1 cellular context compared by ENCODE assay signal in the genomic region with DNA sequence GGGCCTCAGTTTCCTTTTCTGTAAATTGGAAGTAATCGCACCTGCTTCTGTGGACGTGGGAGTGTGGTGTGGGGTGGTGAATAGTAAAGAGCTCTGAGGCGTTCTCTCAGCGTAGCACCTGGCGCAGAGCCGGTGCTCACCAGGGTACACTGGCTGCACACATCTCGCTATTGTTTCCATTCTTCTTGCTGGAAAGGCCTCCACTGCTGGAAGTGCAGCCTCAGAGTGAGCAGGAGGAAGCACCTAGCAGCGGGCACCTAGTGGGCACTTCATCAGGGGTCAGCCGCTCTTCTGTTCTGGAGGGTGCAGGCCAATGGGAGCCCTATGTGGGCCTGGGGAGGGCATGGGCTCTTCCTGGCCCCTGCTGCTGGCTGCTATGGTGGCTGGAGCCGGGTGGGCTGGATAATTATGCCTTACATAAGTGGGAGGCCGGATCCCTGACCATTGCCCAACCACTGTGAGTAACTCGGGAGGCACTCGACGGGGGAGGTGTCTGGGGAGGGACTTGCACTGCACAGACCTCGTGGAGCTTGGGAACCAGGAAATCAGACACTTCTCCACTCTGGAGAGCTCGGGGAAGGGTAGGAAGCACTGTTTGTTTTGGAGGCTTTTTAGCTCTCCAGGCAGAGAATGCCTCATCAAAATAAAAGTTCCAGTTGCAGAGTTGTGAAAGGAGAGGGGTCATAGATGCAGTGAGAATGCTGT.
TF ChIP-seq lines count a peak whose summit lies in the region.

No MANE protein-coding gene starts in this region.

TF ChIP-seq in SK-N-SH, 30 proteins besides CTCF, POLR2A, EP300 and RAD21 (continued from another document):
- TF ChIP-seq, protein P1, sequence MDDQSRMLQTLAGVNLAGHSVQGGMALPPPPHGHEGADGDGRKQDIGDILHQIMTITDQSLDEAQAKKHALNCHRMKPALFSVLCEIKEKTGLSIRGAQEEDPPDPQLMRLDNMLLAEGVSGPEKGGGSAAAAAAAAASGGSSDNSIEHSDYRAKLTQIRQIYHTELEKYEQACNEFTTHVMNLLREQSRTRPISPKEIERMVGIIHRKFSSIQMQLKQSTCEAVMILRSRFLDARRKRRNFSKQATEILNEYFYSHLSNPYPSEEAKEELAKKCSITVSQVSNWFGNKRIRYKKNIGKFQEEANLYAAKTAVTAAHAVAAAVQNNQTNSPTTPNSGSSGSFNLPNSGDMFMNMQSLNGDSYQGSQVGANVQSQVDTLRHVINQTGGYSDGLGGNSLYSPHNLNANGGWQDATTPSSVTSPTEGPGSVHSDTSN (IDR thresholded peaks at IDR 0.05), result peak; percentile 22; the same call in 1 of the 2 replicates
- TF ChIP-seq FOXJ3 (CRISPR knock-in tag; IDR thresholded peaks at IDR 0.05), result no peak
- TF ChIP-seq CHD2 (IDR thresholded peaks at IDR 0.05; ENCODE audit: low read length, partially characterized antibody), result no peak
- TF ChIP-seq SMC3 (IDR thresholded peaks at IDR 0.05; ENCODE audit: low read depth, low read length), result no peak
- peak; percentile 59; the same call in 1 of the 2 replicates for TF ChIP-seq TCF12 (IDR thresholded peaks at IDR 0.05)
- TF ChIP-seq, protein P2, sequence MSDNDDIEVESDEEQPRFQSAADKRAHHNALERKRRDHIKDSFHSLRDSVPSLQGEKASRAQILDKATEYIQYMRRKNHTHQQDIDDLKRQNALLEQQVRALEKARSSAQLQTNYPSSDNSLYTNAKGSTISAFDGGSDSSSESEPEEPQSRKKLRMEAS (IDR thresholded peaks at IDR 0.05; ENCODE audit: low read depth), result peak; percentile 96
- TF ChIP-seq NFIC (IDR thresholded peaks at IDR 0.05; ENCODE audit: borderline replicate concordance), result peak; percentile 55
- peak; percentile 57; the same call in 1 of the 2 replicates for TF ChIP-seq TAF1 (IDR thresholded peaks at IDR 0.05; ENCODE audit: borderline replicate concordance, low read depth, low read length)
- peak; percentile 73 for TF ChIP-seq ELF1 (IDR thresholded peaks at IDR 0.05)
- TF ChIP-seq MEF2A (IDR thresholded peaks at IDR 0.05; ENCODE audit: borderline replicate concordance, low read depth), result peak; percentile 30; the same call in 1 of the 2 replicates
